8 cellular contexts compared by ENCODE assay signal in the genomic region with DNA sequence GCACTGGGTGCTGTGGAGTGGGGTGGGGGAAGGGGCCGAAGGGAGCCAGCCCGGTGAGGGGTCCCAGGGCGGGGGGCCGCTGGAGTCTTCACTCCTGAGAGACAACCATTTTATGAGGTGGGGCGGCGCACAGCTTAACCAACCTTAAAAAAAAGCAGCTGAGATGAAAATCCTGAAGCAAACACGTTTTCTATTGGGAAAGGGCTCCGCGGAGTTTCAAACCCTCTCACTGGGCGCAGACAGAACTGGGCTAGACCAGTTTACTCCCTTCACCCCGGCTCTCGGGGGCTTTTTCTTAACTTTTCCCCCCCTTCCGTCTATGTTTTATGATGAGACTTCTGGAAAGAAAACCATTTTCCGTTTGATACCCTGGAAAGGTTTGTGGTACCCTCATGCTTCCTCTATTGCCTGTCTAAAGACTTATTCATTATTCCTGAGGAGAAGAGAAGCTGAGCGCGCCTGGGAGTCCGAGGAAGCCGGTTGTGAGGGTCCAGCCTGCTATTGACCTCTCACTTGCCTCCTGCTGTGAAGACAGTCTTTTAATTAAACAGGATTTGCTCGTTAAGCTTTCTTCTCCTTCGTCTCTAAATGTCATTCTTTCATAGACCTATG. TPM values are rescaled to one million over a fixed set of nuclear protein-coding genes. Genes with fewer than 3 reads are reported as not detected.
DNase-seq lines count a peak whose midpoint lies in the region; ATAC-seq and TF ChIP-seq lines count a peak whose summit lies in the region.

No MANE protein-coding gene starts in this region.

- TF ChIP-seq CTCF in A673 (conservative IDR thresholded peaks at IDR 0.05; ENCODE audit: low read depth, low read length) (no peak), foreskin keratinocyte (conservative IDR thresholded peaks at IDR 0.05) (no peak), prostate gland (IDR thresholded peaks at IDR 0.05) (peak in 1 of 4 experiments; percentile 3)

- H3K27ac ChIP-seq in A673 (ENCODE audit: low read depth, low read length, poor library complexity, severe bottlenecking) (peak overlapping the region; percentile 88), foreskin keratinocyte (peak overlapping the region; percentile 54), prostate gland (peak overlapping the region; percentile 81 to 87)

- TSS peak; percentile 57 for BruUV-seq in A673 (replicated peaks; lab: Mats Ljungman, UMichigan)

- H3K27me3 ChIP-seq in A673 (replicated peaks; ENCODE audit: insufficient read depth, low read depth, low read length, poor library complexity) (no peaks in the 10 kb centered on the region), foreskin keratinocyte (no peaks in the 10 kb centered on the region), prostate gland (replicated peaks; ENCODE audit: insufficient read depth) (no peaks in the 10 kb centered on the region)

- under 1% methylated on average over 20 of the region's 20 CpGs for WGBS in prostate gland

- POLR2A ChIA-PET in A673 (lab: Charles Lee; ENCODE audit: low non-redundant PET) = interaction anchor here (0.5 kb wide), 1 partner anchor 106 kb away, joined by 3 read pairs; no protein-coding TSS in a partner anchor

- ATAC-seq in GM19351 (IDR thresholded peaks at IDR 0.05; ENCODE audit: unreplicated experiment) (peak; percentile 7), foreskin keratinocyte (peak; percentile 7), HG02938 (IDR thresholded peaks at IDR 0.05; ENCODE audit: unreplicated experiment) (no peak), GM19467 (IDR thresholded peaks at IDR 0.05; ENCODE audit: unreplicated experiment) (no peak)

- H3K4me1 ChIP-seq in A673 (ENCODE audit: insufficient read depth, low read length, poor library complexity, severe bottlenecking) = peaks cover 31% of the 10 kb centered on the region
- peaks cover 25% of the 10 kb centered on the region for H3K4me1 ChIP-seq in foreskin keratinocyte
- H3K4me1 ChIP-seq in prostate gland (replicated peaks) = peaks cover 3% of the 10 kb centered on the region

- DNase-seq in A673 (ENCODE audit: low spot score) (no peak), SK-N-DZ (ENCODE audit: low spot score) (peak; percentile 54), foreskin keratinocyte (peak; percentile 28 to 63), prostate gland (ENCODE audit: low spot score) (peak; percentile 4), SHP77 (lab: John Stamatoyannopoulos, UW) (no peak)

- intact Hi-C loops in A673 (cut with micrococcal nuclease; ENCODE audit: unreplicated experiment) (loop anchor here (1.0 to 5.0 kb wide), 6 partner anchors 92 to 348 kb away; no protein-coding TSS in a partner anchor), prostate gland (cut with DNase I) (loop anchor here (2.0 kb wide), 2 partner anchors 124 to 340 kb away; no protein-coding TSS in a partner anchor)

- no peaks in the 10 kb centered on the region for H3K9me3 ChIP-seq in A673 (ENCODE audit: low read depth, low read length, poor library complexity, severe bottlenecking)
- H3K9me3 ChIP-seq in prostate gland = no peaks in the 10 kb centered on the region

- no peak for TF ChIP-seq POLR2A in prostate gland (IDR thresholded peaks at IDR 0.05)

- peak overlapping the region; percentile 80 for H3K4me3 ChIP-seq in A673 (ENCODE audit: low read depth, low read length, poor library complexity, severe bottlenecking)
- peak overlapping the region; percentile 81 to 93 for H3K4me3 ChIP-seq in prostate gland

- CTCF ChIA-PET in A673 (lab: Charles Lee) = interaction anchor here (0.6 to 2.8 kb wide), 18 partner anchors 26 to 350 kb away, joined by 3 to 56 read pairs (median 10); a partner anchor contains a TSS

- no peaks in the 10 kb centered on the region for H3K36me3 ChIP-seq in A673 (ENCODE audit: insufficient read depth, low read length, poor library complexity, severe bottlenecking)
- H3K36me3 ChIP-seq in prostate gland = no peaks in the 10 kb centered on the region

RNA-seq across cellular contexts. Expression of a gene that starts 0.5 kb away (rescaled TPM):
- total RNA-seq in A673 (2021) = 75.5 and 83.8 TPM in 2 replicates
- 10.8 and 14.2 TPM in 2 replicates for polyA plus RNA-seq in SK-N-DZ (2014; cell fraction: cytosol; rRNA removed)
- polyA plus RNA-seq in SK-N-DZ (2014; cell fraction: nucleus; rRNA removed) = 11.7 and 15.8 TPM in 2 replicates
- 23.6 and 25.2 TPM in 2 replicates for total RNA-seq in foreskin keratinocyte
- polyA plus RNA-seq in foreskin keratinocyte = 21.3 and 23.2 TPM in 2 replicates
- total RNA-seq in prostate gland = 10 to 100 TPM; 10.1 to 27.5 TPM

RNA-seq across cellular contexts. Expression of a gene that starts 10.9 kb away (rescaled TPM):
- total RNA-seq in A673 (2021) = 2.6 and 2.8 TPM in 2 replicates
- 0.31 TPM in 1 of 2 replicates, not detected in the other for polyA plus RNA-seq in SK-N-DZ (2014; cell fraction: cytosol; rRNA removed)
- polyA plus RNA-seq in SK-N-DZ (2014; cell fraction: nucleus; rRNA removed) = 0.03 TPM in 1 of 2 replicates, not detected in the other
- total RNA-seq in foreskin keratinocyte = 0.28 and 0.41 TPM in 2 replicates
- 0.07 and 0.18 TPM in 2 replicates for polyA plus RNA-seq in foreskin keratinocyte
- under 1 TPM in 1 of 2 donors, not detected in 1; 0.57 TPM for total RNA-seq in prostate gland

Comparison
In these comparisons a context has a peak if more than half of its experiments do, and no peak if none do; other contexts are left out.
1. DNase-seq: peak in SK-N-DZ (single experiment), foreskin keratinocyte (2 of 2) and prostate gland (single experiment); none in A673 (single experiment) and SHP77 (0 of 2).
2. ATAC-seq: peak in GM19351 (single experiment) and foreskin keratinocyte (single experiment); none in HG02938 (single experiment) and GM19467 (single experiment).
3. Peak in every context shown above with its lines, with median percentiles within 50 percentile points of each other: H3K27ac ChIP-seq.